Comparison of ENCODE assay signal across 36 cellular contexts in the genomic region with DNA sequence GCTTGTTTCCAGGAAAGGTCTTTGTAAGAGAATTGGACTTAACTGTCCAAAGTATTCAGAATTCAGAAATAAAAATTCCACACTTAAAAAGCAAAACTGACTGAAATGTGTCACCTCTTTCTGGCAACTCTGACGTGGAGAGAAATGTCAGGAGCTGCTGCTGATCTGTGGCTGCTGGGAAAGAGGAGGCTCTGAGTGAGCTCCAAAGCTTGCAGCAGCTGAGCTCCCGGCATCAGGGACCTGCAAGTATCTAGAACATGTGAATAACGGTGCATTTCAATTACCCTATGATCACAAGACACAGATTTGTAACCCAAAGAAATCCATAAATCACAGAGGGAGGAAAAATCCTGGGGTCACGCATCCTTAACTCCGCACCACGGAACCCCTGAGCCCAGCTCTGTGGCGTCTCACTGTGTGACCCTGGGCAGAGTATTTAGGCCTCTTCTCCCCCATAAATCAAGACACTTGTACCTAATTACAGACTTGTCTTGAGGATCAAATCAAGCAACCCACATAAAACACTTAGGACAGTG.
"Had no signal": no experiment of that assay in that cellular context is flagged by ENCODE, and none has a peak within 500 bp of the region (broad histone marks: within the 10 kb centered on the region; RNA-seq: fewer than 3 reads in every experiment).

No MANE protein-coding gene starts in this region.

- H3K4me3 Mint-ChIP-seq: activated B cell treated with CpG ODN at 0.5 μM for 24 hours; activated CD4-positive, alpha-beta memory T cell treated with anti-CD3 and anti-CD28 coated beads for 36 hours; activated CD4-positive, alpha-beta T cell treated with anti-CD3 and anti-CD28 coated beads, Interleukin-2, amount 10 ng/mL, durations not matched to agents 24 days and 14 days; activated CD8-positive, alpha-beta T cell treated with anti-CD3 and anti-CD28 coated beads for 36 hours; activated naive CD4-positive, alpha-beta T cell treated with anti-CD3 and anti-CD28 coated beads for 36 hours; activated naive CD8-positive, alpha-beta T cell treated with anti-CD3 and anti-CD28 coated beads for 36 hours; activated T-cell treated with anti-CD3 and anti-CD28 coated beads, Interleukin-2, amount 50 U/mL, for 4 hours; activated T-cell treated with anti-CD3 and anti-CD28 coated beads, Interleukin-2, amount 50 U/mL, for 72 hours; activated T-helper 1 cell treated with anti-CD3 and anti-CD28 coated beads, Interleukin-12 subunit alpha, Interleukin-12 subunit beta, Interleukin-2, Interleukin-4 antibody, amounts not matched to agents 30 ng/mL and 10 ng/mL and 1 ng/mL, durations not matched to agents 14 hours and 24 hours and 36 hours; activated T-helper 17 cell treated with anti-CD3 and anti-CD28 coated beads, Interleukin-2, amount 50 U/mL, for 72 hours; T-helper 1 cell treated with Interleukin-12 subunit alpha and Interleukin-12 subunit beta and Interleukin-4 antibody, amounts not matched to agents 30 μg/mL and 1 μg/mL, for 36 hours; T-helper 2 cell treated with Interferon-gamma antibody and Interleukin-4, amounts not matched to agents 5 μg/mL and 100 μg/mL, for 36 hours had no signal

- H3K27me3 Mint-ChIP-seq: activated B cell treated with CpG ODN at 0.5 μM for 24 hours; activated CD4-positive, alpha-beta memory T cell treated with anti-CD3 and anti-CD28 coated beads for 36 hours; activated CD4-positive, alpha-beta T cell treated with anti-CD3 and anti-CD28 coated beads, Interleukin-2, amount 10 ng/mL, durations not matched to agents 24 days and 14 days; activated CD8-positive, alpha-beta T cell treated with anti-CD3 and anti-CD28 coated beads for 36 hours had no signal

- H3K27ac Mint-ChIP-seq: activated B cell treated with CpG ODN at 0.5 μM for 24 hours; activated CD4-positive, alpha-beta memory T cell treated with anti-CD3 and anti-CD28 coated beads for 36 hours; activated CD4-positive, alpha-beta T cell treated with anti-CD3 and anti-CD28 coated beads, Interleukin-2, amount 10 ng/mL, durations not matched to agents 24 days and 14 days; activated CD8-positive, alpha-beta T cell treated with anti-CD3 and anti-CD28 coated beads for 36 hours; activated naive CD4-positive, alpha-beta T cell treated with anti-CD3 and anti-CD28 coated beads for 36 hours; activated naive CD4-positive, alpha-beta T cell treated with anti-CD3 and anti-CD28 coated beads, Interleukin-2, amount 50 U/mL, for 72 hours; activated naive CD8-positive, alpha-beta T cell treated with anti-CD3 and anti-CD28 coated beads for 36 hours; activated T-cell treated with anti-CD3 and anti-CD28 coated beads, Interleukin-2, amount 50 U/mL, for 72 hours; activated T-helper 1 cell treated with anti-CD3 and anti-CD28 coated beads, Interleukin-12 subunit alpha, Interleukin-12 subunit beta, Interleukin-2, Interleukin-4 antibody, amounts not matched to agents 30 ng/mL and 10 ng/mL and 1 ng/mL, durations not matched to agents 14 hours and 24 hours and 36 hours; activated T-helper 17 cell treated with anti-CD3 and anti-CD28 coated beads, Interleukin-2, amount 50 U/mL, for 72 hours; T-helper 1 cell treated with Interleukin-12 subunit alpha and Interleukin-12 subunit beta and Interleukin-4 antibody, amounts not matched to agents 30 μg/mL and 1 μg/mL, for 36 hours; T-helper 2 cell treated with Interferon-gamma antibody and Interleukin-4, amounts not matched to agents 5 μg/mL and 100 μg/mL, for 36 hours had no signal

- H3K9me3 Mint-ChIP-seq: activated naive CD8-positive, alpha-beta T cell treated with anti-CD3 and anti-CD28 coated beads for 36 hours; T-helper 1 cell treated with Interleukin-12 subunit alpha and Interleukin-12 subunit beta and Interleukin-4 antibody, amounts not matched to agents 30 μg/mL and 1 μg/mL, for 36 hours had no signal

- DNase-seq: activated B cell treated with CpG ODN at 0.5 μM for 24 hours; activated CD4-positive, alpha-beta memory T cell treated with anti-CD3 and anti-CD28 coated beads for 36 hours; activated CD4-positive, alpha-beta T cell treated with anti-CD3 and anti-CD28 coated beads for 4 hours; activated CD4-positive, alpha-beta T cell treated with anti-CD3 and anti-CD28 coated beads, Interleukin-2, amount 10 ng/mL, durations not matched to agents 24 days and 14 days; activated CD4-positive, alpha-beta T cell treated with anti-CD3 and anti-CD28 coated beads, Interleukin-2, amount 50 U/mL, for 1 hour; activated CD4-positive, alpha-beta T cell treated with anti-CD3 and anti-CD28 coated beads, Interleukin-2, amount 50 U/mL, for 4 hours; activated CD4-positive, CD25-positive, alpha-beta regulatory T cell treated with anti-CD3 and anti-CD28 coated beads, Interleukin-2, amount 50 U/mL, for 72 hours; activated CD8-positive, alpha-beta memory T cell treated with anti-CD3 and anti-CD28 coated beads, Interleukin-2, amount 50 U/mL, for 4 hours; activated CD8-positive, alpha-beta T cell treated with anti-CD3 and anti-CD28 coated beads for 36 hours; activated effector memory CD4-positive, alpha-beta T cell treated with anti-CD3 and anti-CD28 coated beads, Interleukin-2, amount 50 U/mL, for 16 hours; activated gamma-delta T cell treated with Interleukin-2 at 50 U/mL for 16 hours; activated naive CD4-positive, alpha-beta T cell; activated naive CD4-positive, alpha-beta T cell treated with anti-CD3 and anti-CD28 coated beads for 36 hours; activated naive CD4-positive, alpha-beta T cell treated with anti-CD3 and anti-CD28 coated beads, Interleukin-2, amount 50 U/mL, for 16 hours; activated naive CD8-positive, alpha-beta T cell treated with anti-CD3 and anti-CD28 coated beads for 36 hours; activated T-cell treated with anti-CD3 and anti-CD28 coated beads for 4 hours; activated T-cell treated with anti-CD3 and anti-CD28 coated beads, Interleukin-2, amount 50 U/mL, for 1 hour; activated T-cell treated with anti-CD3 and anti-CD28 coated beads, Interleukin-2, amount 50 U/mL, for 4 hours; activated T-cell treated with anti-CD3 and anti-CD28 coated beads, Interleukin-2, amount 50 U/mL, for 72 hours; amniotic stem cell; aorta; body of pancreas; brain microvascular endothelial cell; central memory CD4-positive, alpha-beta T cell; SW 1271; T-helper 1 cell; T-helper 2 cell; T-helper 9 cell had no signal

- H3K9me3 ChIP-seq: adrenal gland, body of pancreas had no signal

- H3K27ac ChIP-seq: adrenal gland, body of pancreas, brain microvascular endothelial cell, breast epithelium, VCaP had no signal

- H3K36me3 ChIP-seq: adrenal gland, brain microvascular endothelial cell, breast epithelium had no signal

- H3K27me3 ChIP-seq: adrenal gland, body of pancreas, brain microvascular endothelial cell, breast epithelium had no signal

- H3K4me1 ChIP-seq: adrenal gland, body of pancreas, breast epithelium had no signal

- H3K36me3 Mint-ChIP-seq: activated CD4-positive, alpha-beta memory T cell treated with anti-CD3 and anti-CD28 coated beads for 36 hours; activated naive CD8-positive, alpha-beta T cell treated with anti-CD3 and anti-CD28 coated beads for 36 hours had no signal

- ATAC-seq: activated CD8-positive, alpha-beta T cell treated with anti-CD3 and anti-CD28 coated beads for 36 hours; activated naive CD4-positive, alpha-beta T cell treated with anti-CD3 and anti-CD28 coated beads, Interleukin-2, amount 50 U/mL, for 72 hours; activated T-cell treated with anti-CD3 and anti-CD28 coated beads, Interleukin-2, amount 50 U/mL, for 4 hours; activated T-cell treated with anti-CD3 and anti-CD28 coated beads, Interleukin-2, amount 50 U/mL, for 72 hours; activated T-helper 17 cell treated with anti-CD3 and anti-CD28 coated beads, Interleukin-2, amount 50 U/mL, for 72 hours; body of pancreas had no signal

- H3K4me3 ChIP-seq: adrenal gland, body of pancreas, breast epithelium had no signal

- H3K4me1 Mint-ChIP-seq: activated B cell treated with CpG ODN at 0.5 μM for 24 hours; activated CD4-positive, alpha-beta T cell treated with anti-CD3 and anti-CD28 coated beads, Interleukin-2, amount 10 ng/mL, durations not matched to agents 24 days and 14 days; activated naive CD8-positive, alpha-beta T cell treated with anti-CD3 and anti-CD28 coated beads for 36 hours; activated T-helper 17 cell treated with anti-CD3 and anti-CD28 coated beads, Interleukin-2, amount 50 U/mL, for 72 hours had no signal
